In genomic region chr6:88860310-88860709, GRCh38 we compare ENCODE assay signal across 7 cellular contexts.
"Had no signal": no experiment of that assay in that cellular context is flagged by ENCODE, and none has a peak within 500 bp of the region (broad histone marks: within the 10 kb centered on the region; RNA-seq: fewer than 3 reads in every experiment).

No MANE protein-coding gene starts in this region.

- DNase-seq: GM23248, GOT3, H7, HCEC 1CT had no signal

- H3K9ac ChIP-seq: GM23248 had no signal

- H3K27ac Mint-ChIP-seq: IgD-negative memory B cell had no signal

- H3K9me3 Mint-ChIP-seq: IgD-negative memory B cell had no signal

- H2AFZ ChIP-seq: GM23248 had no signal

- ATAC-seq: HepG2 had no signal

- H3K4me3 ChIP-seq: GM23248 had no signal

- H3K27me3 Mint-ChIP-seq: IgD-negative memory B cell had no signal

- H3K4me3 Mint-ChIP-seq: IgD-negative memory B cell had no signal

- H3K27ac ChIP-seq: GM23248, HL-60 had no signal
